ENCODE assay signal across 10 cellular contexts in the genomic region with DNA sequence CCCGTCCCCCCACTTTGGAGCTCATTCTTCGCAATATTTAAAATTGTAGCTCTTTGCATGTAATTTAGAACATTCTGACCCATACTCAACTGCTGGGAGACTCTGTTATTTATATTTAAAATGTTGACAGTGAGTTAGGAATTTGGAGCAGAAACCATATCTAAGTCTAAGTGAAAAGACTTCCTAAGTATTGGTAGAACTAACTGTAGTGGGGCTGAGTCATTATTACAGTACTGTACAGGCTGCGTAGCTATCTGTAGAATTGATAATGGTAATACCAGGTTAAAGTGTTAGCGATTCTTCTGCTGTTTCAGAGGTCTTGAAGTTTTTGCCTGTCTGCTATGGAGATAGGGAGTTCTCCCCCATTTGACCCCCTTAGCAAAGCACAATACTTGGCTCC. TPM values are rescaled to one million over a fixed set of nuclear protein-coding genes. Genes with fewer than 3 reads are reported as not detected.
DNase-seq lines count a peak whose midpoint lies in the region; ATAC-seq and TF ChIP-seq lines count a peak whose summit lies in the region.
"Had no signal": no experiment of that assay in that cellular context is flagged by ENCODE, and none has a peak within 500 bp of the region (broad histone marks: within the 10 kb centered on the region; RNA-seq: fewer than 3 reads in every experiment).

No MANE protein-coding gene starts in this region.

- peaks cover 33 to 74% of the 10 kb centered on the region in 2 donors for H3K4me1 ChIP-seq in left lung

- H3K27me3 ChIP-seq in left lung = no peaks in the 10 kb centered on the region
- H3K27me3 ChIP-seq: uterus had no signal

- no peaks in the 10 kb centered on the region for H3K27me3 Mint-ChIP-seq in activated T-cell treated with anti-CD3 and anti-CD28 coated beads, Interleukin-2, amount 50 U/mL, for 72 hours (ENCODE audit: low read depth)
- no peaks in the 10 kb centered on the region for H3K27me3 Mint-ChIP-seq in stimulated activated naive CD8-positive, alpha-beta T cell treated with anti-CD3 and anti-CD28 coated beads, Interleukin-15, amount 100 ng/mL, for 72 hours

- ATAC-seq in activated T-cell treated with anti-CD3 and anti-CD28 coated beads, Interleukin-2, amount 50 U/mL, for 72 hours (replicated peaks in 1 of 2) = no peak
- ATAC-seq in stimulated activated naive CD8-positive, alpha-beta T cell treated with anti-CD3 and anti-CD28 coated beads, Interleukin-15, amount 100 ng/mL, for 72 hours = no peak
- ATAC-seq in left lung = no peak
- ATAC-seq in left lobe of liver = no peak

- H3K27ac ChIP-seq in left lung = no peak overlapping the region
- H3K27ac ChIP-seq: uterus had no signal

- peak overlapping the region; percentile 100 for H3K27ac Mint-ChIP-seq in activated T-cell treated with anti-CD3 and anti-CD28 coated beads, Interleukin-2, amount 50 U/mL, for 72 hours
- H3K27ac Mint-ChIP-seq in stimulated activated naive CD8-positive, alpha-beta T cell treated with anti-CD3 and anti-CD28 coated beads, Interleukin-15, amount 100 ng/mL, for 72 hours = no peak overlapping the region

- no peak for DNase-seq in activated T-cell treated with anti-CD3 and anti-CD28 coated beads, Interleukin-2, amount 50 U/mL, for 72 hours
- no peak for DNase-seq in activated T-cell treated with anti-CD3 and anti-CD28 coated beads, Interleukin-2, amount 50 U/mL, for 1 hour
- DNase-seq in fibroblast of the aortic adventitia (ENCODE audit: low read depth) = peak; percentile 32
- DNase-seq in stimulated activated naive CD8-positive, alpha-beta T cell treated with anti-CD3 and anti-CD28 coated beads, Interleukin-15, amount 100 ng/mL, for 72 hours = no peak
- no peak for DNase-seq in NCI-H2081 (lab: John Stamatoyannopoulos, UW)
- no peak for DNase-seq in left lung
- no peak for DNase-seq in left lobe of liver (ENCODE audit: low spot score)
- DNase-seq: NCI-H345, uterus had no signal

- H3K4me3 ChIP-seq in WI38 (ENCODE audit: low read depth, low read length) (peak overlapping the region; percentile 90), fibroblast of the aortic adventitia (ENCODE audit: low read depth, low read length) (no peak overlapping the region), left lung (peak overlapping the region in 1 of 2 donors; percentile 94)
- H3K4me3 ChIP-seq: uterus had no signal

- no peaks in the 10 kb centered on the region for H3K9me3 Mint-ChIP-seq in activated T-cell treated with anti-CD3 and anti-CD28 coated beads, Interleukin-2, amount 50 U/mL, for 72 hours
- no peaks in the 10 kb centered on the region for H3K9me3 Mint-ChIP-seq in stimulated activated naive CD8-positive, alpha-beta T cell treated with anti-CD3 and anti-CD28 coated beads, Interleukin-15, amount 100 ng/mL, for 72 hours

- no peaks in the 10 kb centered on the region for H3K9me3 ChIP-seq in left lung
- H3K9me3 ChIP-seq: uterus had no signal

- TF ChIP-seq CTCF in WI38 (IDR thresholded peaks at IDR 0.05; ENCODE audit: low read depth, low read length) = no peak
- TF ChIP-seq CTCF in fibroblast of the aortic adventitia (IDR thresholded peaks at IDR 0.05; ENCODE audit: insufficient read depth, low read length) = no peak
- TF ChIP-seq CTCF in left lung (IDR thresholded peaks at IDR 0.05) = no peak

- peaks cover 82% of the 10 kb centered on the region for H3K4me1 Mint-ChIP-seq in activated T-cell treated with anti-CD3 and anti-CD28 coated beads, Interleukin-2, amount 50 U/mL, for 72 hours (ENCODE audit: low read depth)
- peaks cover 84% of the 10 kb centered on the region for H3K4me1 Mint-ChIP-seq in stimulated activated naive CD8-positive, alpha-beta T cell treated with anti-CD3 and anti-CD28 coated beads, Interleukin-15, amount 100 ng/mL, for 72 hours

- no peaks in the 10 kb centered on the region for H3K36me3 ChIP-seq in left lung
- H3K36me3 ChIP-seq: uterus had no signal

- intact Hi-C loops in left lung (cut with DNase I) = no loop called here

- H3K36me3 Mint-ChIP-seq in activated T-cell treated with anti-CD3 and anti-CD28 coated beads, Interleukin-2, amount 50 U/mL, for 72 hours (ENCODE audit: insufficient read depth in 2 of 2) = peaks cover 10 to 27% of the 10 kb centered on the region in 2 donors

- peak overlapping the region; percentile 95 for H3K4me3 Mint-ChIP-seq in activated T-cell treated with anti-CD3 and anti-CD28 coated beads, Interleukin-2, amount 50 U/mL, for 72 hours
- H3K4me3 Mint-ChIP-seq in stimulated activated naive CD8-positive, alpha-beta T cell treated with anti-CD3 and anti-CD28 coated beads, Interleukin-15, amount 100 ng/mL, for 72 hours = peak overlapping the region; percentile 18 to 95

RNA-seq across cellular contexts. Expression of a gene that starts 3.6 kb away (rescaled TPM):
- 10 to 100 TPM; 78.7 to 86.1 TPM for total RNA-seq in activated T-cell treated with anti-CD3 and anti-CD28 coated beads, Interleukin-2, amount 50 U/mL, for 72 hours
- total RNA-seq in fibroblast of the aortic adventitia (ENCODE audit: low replicate concordance) = 8.3 and 12.0 TPM in 2 replicates
- total RNA-seq in left lung = 10 to 100 TPM; 68.0 to 69.5 TPM
- 18.0 TPM for total RNA-seq in left lobe of liver
